In the genomic region with DNA sequence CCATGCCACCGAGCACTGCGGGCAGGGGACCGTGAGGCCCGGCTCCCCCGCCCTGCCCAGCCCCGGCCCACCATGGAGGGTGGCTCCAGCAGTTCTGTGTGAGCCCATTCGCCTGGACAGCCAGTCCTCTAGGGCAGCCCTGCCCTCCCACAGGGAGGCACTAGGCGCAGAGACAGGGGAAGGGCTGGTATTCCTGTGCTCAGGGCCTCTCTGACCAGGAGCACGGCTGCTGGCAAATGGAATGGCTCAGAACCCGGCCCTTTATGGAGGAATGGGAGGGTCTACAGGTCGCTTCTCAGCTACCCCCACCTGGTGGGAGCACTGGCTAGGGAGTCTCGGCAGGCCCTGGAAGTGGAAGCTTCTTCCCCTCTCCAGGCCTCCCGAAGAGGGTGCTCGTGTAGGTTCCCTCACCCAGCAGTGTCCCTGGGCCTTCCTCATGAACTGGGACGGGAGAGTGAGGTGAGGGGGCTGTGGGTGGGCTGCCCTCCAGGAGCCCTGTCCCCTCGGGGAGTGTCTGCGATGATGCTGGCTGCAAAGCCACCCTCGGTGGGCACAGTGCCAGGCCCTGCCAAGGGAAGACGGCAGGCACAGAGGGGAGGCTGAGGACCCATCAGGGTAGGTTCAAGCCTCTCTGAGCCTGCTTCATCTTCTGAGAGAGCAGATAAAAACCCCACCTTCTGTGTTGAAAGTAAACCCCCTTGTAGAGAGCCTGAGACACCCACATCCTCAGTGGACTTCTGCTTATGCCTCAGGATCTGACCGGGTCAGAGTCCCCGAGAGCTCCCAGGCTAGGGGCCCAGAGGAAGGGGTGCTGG, we compare ENCODE assay signal across 1 cellular context.
TF ChIP-seq lines count a peak whose summit lies in the region.

No MANE protein-coding gene starts in this region.

TF ChIP-seq in HepG2, 621 proteins besides CTCF, POLR2A, EP300 and RAD21:
- TF ChIP-seq ZNF337 (CRISPR knock-in tag; IDR thresholded peaks at IDR 0.05; ENCODE audit: borderline replicate concordance, low read depth) (no peak), ZNF224 (CRISPR knock-in tag; IDR thresholded peaks at IDR 0.05) (no peak), DPF2 (CRISPR knock-in tag; IDR thresholded peaks at IDR 0.05; ENCODE audit: borderline replicate concordance, low read depth) (no peak), ZFP36 (IDR thresholded peaks at IDR 0.05; ENCODE audit: borderline replicate concordance, low read depth, low read length, partially characterized antibody) (no peak), ZNF350 (CRISPR knock-in tag; IDR thresholded peaks at IDR 0.05; ENCODE audit: borderline replicate concordance, low read depth) (no peak), ZNF432 (CRISPR knock-in tag; IDR thresholded peaks at IDR 0.05; ENCODE audit: borderline replicate concordance) (no peak)
- TF ChIP-seq, protein P1, sequence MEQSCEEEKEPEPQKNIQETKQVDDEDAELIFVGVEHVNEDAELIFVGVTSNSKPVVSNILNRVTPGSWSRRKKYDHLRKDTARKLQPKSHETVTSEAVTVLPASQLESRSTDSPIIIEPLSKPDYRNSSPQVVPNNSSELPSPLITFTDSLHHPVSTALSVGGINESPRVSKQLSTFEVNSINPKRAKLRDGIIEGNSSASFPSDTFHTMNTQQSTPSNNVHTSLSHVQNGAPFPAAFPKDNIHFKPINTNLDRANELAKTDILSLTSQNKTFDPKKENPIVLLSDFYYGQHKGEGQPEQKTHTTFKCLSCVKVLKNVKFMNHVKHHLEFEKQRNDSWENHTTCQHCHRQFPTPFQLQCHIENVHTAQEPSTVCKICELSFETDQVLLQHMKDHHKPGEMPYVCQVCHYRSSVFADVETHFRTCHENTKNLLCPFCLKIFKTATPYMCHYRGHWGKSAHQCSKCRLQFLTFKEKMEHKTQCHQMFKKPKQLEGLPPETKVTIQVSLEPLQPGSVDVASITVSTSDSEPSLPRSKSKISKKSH (CRISPR knock-in tag; IDR thresholded peaks at IDR 0.05; ENCODE audit: borderline replicate concordance): no peak
- TF ChIP-seq, protein P2, sequence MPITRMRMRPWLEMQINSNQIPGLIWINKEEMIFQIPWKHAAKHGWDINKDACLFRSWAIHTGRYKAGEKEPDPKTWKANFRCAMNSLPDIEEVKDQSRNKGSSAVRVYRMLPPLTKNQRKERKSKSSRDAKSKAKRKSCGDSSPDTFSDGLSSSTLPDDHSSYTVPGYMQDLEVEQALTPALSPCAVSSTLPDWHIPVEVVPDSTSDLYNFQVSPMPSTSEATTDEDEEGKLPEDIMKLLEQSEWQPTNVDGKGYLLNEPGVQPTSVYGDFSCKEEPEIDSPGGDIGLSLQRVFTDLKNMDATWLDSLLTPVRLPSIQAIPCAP (CRISPR knock-in tag; IDR thresholded peaks at IDR 0.05; ENCODE audit: low read depth): no peak
